ENCODE assay signal across 17 cellular contexts in the genomic region with DNA sequence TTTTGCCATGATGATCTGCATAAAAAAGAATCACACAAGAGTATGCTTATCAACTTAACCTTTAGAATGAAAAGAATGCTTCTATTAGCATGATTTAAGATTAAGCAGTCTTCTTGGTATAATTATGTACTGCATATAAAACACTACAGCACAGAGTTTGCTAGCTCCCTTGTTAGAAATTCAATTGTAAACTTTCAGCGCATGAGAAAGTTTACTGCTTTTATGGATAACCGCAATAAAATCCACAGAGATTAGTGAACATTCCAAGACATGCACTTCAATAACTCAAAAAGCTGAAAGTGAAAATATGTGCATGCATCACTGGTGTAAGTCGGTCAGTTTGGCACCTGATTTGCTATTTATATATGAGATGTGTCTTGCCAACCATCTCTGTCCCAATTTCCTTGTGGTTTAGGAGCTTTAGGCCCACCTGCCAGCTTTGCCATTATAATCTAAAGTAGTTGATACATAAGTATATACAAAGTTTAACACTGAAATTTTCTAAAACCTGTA. TPM values are rescaled to one million over a fixed set of nuclear protein-coding genes. Genes with fewer than 3 reads are reported as not detected.
DNase-seq lines count a peak whose midpoint lies in the region; ATAC-seq and TF ChIP-seq lines count a peak whose summit lies in the region.
"Had no signal": no experiment of that assay in that cellular context is flagged by ENCODE, and none has a peak within 500 bp of the region (broad histone marks: within the 10 kb centered on the region; RNA-seq: fewer than 3 reads in every experiment).

No MANE protein-coding gene starts in this region.

- POLR2A ChIA-PET in PC-3 (lab: Charles Lee; ENCODE audit: unreplicated experiment), result interaction anchor here (0.6 kb wide), 1 partner anchor 32 kb away, joined by 3 read pairs; a partner anchor contains a TSS

- DNase-seq in activated naive CD4-positive, alpha-beta T cell treated with anti-CD3 and anti-CD28 coated beads, Interleukin-2, amount 10 ng/mL, durations not matched to agents 7 days and 5 days, result no peak
- DNase-seq in PC-3 (no peak), fibroblast of peridontal ligament (ENCODE audit: extremely low read depth) (peak; percentile 66), erythroblast (lab: John Stamatoyannopoulos, UW) (no peak), vagina (ENCODE audit: extremely low spot score in 2 of 2) (no peak), NAMALWA (ENCODE audit: low spot score) (no peak)
- DNase-seq in stimulated activated naive B cell treated with anti-CD40 and anti-IgM and Interleukin-4, amounts not matched to agents 10 μg/mL and 1 μg/mL and 100 μg/mL, for 72 hours, result no peak
- DNase-seq: AML-193, DMS53, NCI-H1105, NCI-H187 treated with DMSO at 0.1 percent for 48 hours, NCI-H2171, NCI-H446 treated with DMSO at 0.1 percent for 48 hours, NCI-H748 treated with DMSO at 0.1 percent for 48 hours, PC-9 had no signal

- H3K27me3 ChIP-seq in PC-3 (ENCODE audit: low read length) (no peaks in the 10 kb centered on the region), vagina (no peaks in the 10 kb centered on the region)

- CTCF ChIA-PET in activated naive CD4-positive, alpha-beta T cell treated with anti-CD3 and anti-CD28 coated beads, Interleukin-2, amount 10 ng/mL, durations not matched to agents 7 days and 5 days (lab: Charles Lee), result interaction anchor here (1.5 kb wide), 1 partner anchor 9 kb away, joined by 4 read pairs; no protein-coding TSS in a partner anchor
- CTCF ChIA-PET in PC-3 (lab: Charles Lee), result no interaction called here

- no peaks in the 10 kb centered on the region for H3K4me1 Mint-ChIP-seq in activated naive CD4-positive, alpha-beta T cell treated with anti-CD3 and anti-CD28 coated beads, Interleukin-2, amount 50 U/mL, for 24 hours
- no peaks in the 10 kb centered on the region for H3K4me1 Mint-ChIP-seq in activated naive CD4-positive, alpha-beta T cell treated with anti-CD3 and anti-CD28 coated beads, Interleukin-2, amount 10 ng/mL, durations not matched to agents 7 days and 5 days
- H3K4me1 Mint-ChIP-seq in stimulated activated naive B cell treated with anti-CD40 and anti-IgM and Interleukin-4, amounts not matched to agents 10 μg/mL and 1 μg/mL and 100 μg/mL, for 72 hours, result peaks cover 0 to 7% of the 10 kb centered on the region in 2 donors

- no peak overlapping the region for H3K4me2 ChIP-seq in PC-3 (ENCODE audit: low read length)
- H3K4me2 ChIP-seq: KMS-11, PC-9 had no signal

- TF ChIP-seq CTCF in PC-3 (conservative IDR thresholded peaks at IDR 0.05; ENCODE audit: low read depth, low read length) (no peak), vagina (IDR thresholded peaks at IDR 0.05) (no peak)

- H3K9me2 ChIP-seq in PC-3 (replicated peaks; ENCODE audit: low read length), result no peaks in the 10 kb centered on the region

- peak; percentile 15; the same call in 1 of the 2 replicates for ATAC-seq in PC-3
- ATAC-seq in stimulated activated naive B cell treated with anti-CD40 and anti-IgM and Interleukin-4, amounts not matched to agents 10 μg/mL and 1 μg/mL and 100 μg/mL, for 72 hours (replicated peaks), result no peak

- H3K36me3 ChIP-seq in PC-3 (ENCODE audit: low read depth, low read length) (peaks cover 79% of the 10 kb centered on the region), vagina (peaks cover 0 to 77% of the 10 kb centered on the region in 2 donors)

- H3K4me3 ChIP-seq in PC-3 (ENCODE audit: low read length) (no peak overlapping the region), vagina (no peak overlapping the region)
- H3K4me3 ChIP-seq: PC-9 had no signal

- H3F3A ChIP-seq in PC-3 (ENCODE audit: low read length, unreplicated experiment), result peaks cover 5% of the 10 kb centered on the region

- intact Hi-C loops in PC-3 (cut with micrococcal nuclease) (no loop called here), vagina (cut with DNase I) (no loop called here)

- peaks cover 13% of the 10 kb centered on the region for H3K36me3 Mint-ChIP-seq in activated naive CD4-positive, alpha-beta T cell treated with anti-CD3 and anti-CD28 coated beads, Interleukin-2, amount 50 U/mL, for 24 hours
- H3K36me3 Mint-ChIP-seq in activated naive CD4-positive, alpha-beta T cell treated with anti-CD3 and anti-CD28 coated beads, Interleukin-2, amount 10 ng/mL, durations not matched to agents 7 days and 5 days, result peaks cover 41% of the 10 kb centered on the region
- peaks cover 15 to 20% of the 10 kb centered on the region in 2 donors for H3K36me3 Mint-ChIP-seq in stimulated activated naive B cell treated with anti-CD40 and anti-IgM and Interleukin-4, amounts not matched to agents 10 μg/mL and 1 μg/mL and 100 μg/mL, for 72 hours

- peak overlapping the region; percentile 27 for H3K27ac Mint-ChIP-seq in activated naive CD4-positive, alpha-beta T cell treated with anti-CD3 and anti-CD28 coated beads, Interleukin-2, amount 50 U/mL, for 24 hours
- no peak overlapping the region for H3K27ac Mint-ChIP-seq in activated naive CD4-positive, alpha-beta T cell treated with anti-CD3 and anti-CD28 coated beads, Interleukin-2, amount 10 ng/mL, durations not matched to agents 7 days and 5 days
- peak overlapping the region; percentile 9 for H3K27ac Mint-ChIP-seq in stimulated activated naive B cell treated with anti-CD40 and anti-IgM and Interleukin-4, amounts not matched to agents 10 μg/mL and 1 μg/mL and 100 μg/mL, for 72 hours

- BruUV-seq in PC-3 (replicated peaks; lab: Mats Ljungman, UMichigan), result no TSS peak

- H3K9me3 ChIP-seq in PC-3 (ENCODE audit: low read length), result no peaks in the 10 kb centered on the region
- H3K9me3 ChIP-seq in vagina, result no peaks in the 10 kb centered on the region

- H4K20me1 ChIP-seq in PC-3 (ENCODE audit: low read length), result no peaks in the 10 kb centered on the region; the same call in 1 of the 2 replicates

- no peak overlapping the region for H2AFZ ChIP-seq in PC-3 (ENCODE audit: low read length)
- H2AFZ ChIP-seq: PC-9 had no signal

- no peaks in the 10 kb centered on the region for H3K27me3 Mint-ChIP-seq in activated naive CD4-positive, alpha-beta T cell treated with anti-CD3 and anti-CD28 coated beads, Interleukin-2, amount 50 U/mL, for 24 hours
- H3K27me3 Mint-ChIP-seq in activated naive CD4-positive, alpha-beta T cell treated with anti-CD3 and anti-CD28 coated beads, Interleukin-2, amount 10 ng/mL, durations not matched to agents 7 days and 5 days, result no peaks in the 10 kb centered on the region
- no peaks in the 10 kb centered on the region for H3K27me3 Mint-ChIP-seq in stimulated activated naive B cell treated with anti-CD40 and anti-IgM and Interleukin-4, amounts not matched to agents 10 μg/mL and 1 μg/mL and 100 μg/mL, for 72 hours

- no peak overlapping the region for H3K9ac ChIP-seq in PC-3 (ENCODE audit: low read length)
- H3K9ac ChIP-seq: KMS-11 had no signal

- no peaks in the 10 kb centered on the region for H3K9me3 Mint-ChIP-seq in activated naive CD4-positive, alpha-beta T cell treated with anti-CD3 and anti-CD28 coated beads, Interleukin-2, amount 50 U/mL, for 24 hours
- H3K9me3 Mint-ChIP-seq in activated naive CD4-positive, alpha-beta T cell treated with anti-CD3 and anti-CD28 coated beads, Interleukin-2, amount 10 ng/mL, durations not matched to agents 7 days and 5 days, result no peaks in the 10 kb centered on the region
- H3K9me3 Mint-ChIP-seq in stimulated activated naive B cell treated with anti-CD40 and anti-IgM and Interleukin-4, amounts not matched to agents 10 μg/mL and 1 μg/mL and 100 μg/mL, for 72 hours, result no peaks in the 10 kb centered on the region

- H3K4me1 ChIP-seq in PC-3 (ENCODE audit: insufficient read depth, low read length) (no peaks in the 10 kb centered on the region; the same call in 1 of the 2 replicates), vagina (no peaks in the 10 kb centered on the region)

- H3K4me3 Mint-ChIP-seq in activated naive CD4-positive, alpha-beta T cell treated with anti-CD3 and anti-CD28 coated beads, Interleukin-2, amount 50 U/mL, for 24 hours, result no peak overlapping the region
- no peak overlapping the region for H3K4me3 Mint-ChIP-seq in activated naive CD4-positive, alpha-beta T cell treated with anti-CD3 and anti-CD28 coated beads, Interleukin-2, amount 10 ng/mL, durations not matched to agents 7 days and 5 days
- no peak overlapping the region for H3K4me3 Mint-ChIP-seq in stimulated activated naive B cell treated with anti-CD40 and anti-IgM and Interleukin-4, amounts not matched to agents 10 μg/mL and 1 μg/mL and 100 μg/mL, for 72 hours

- H3K27ac ChIP-seq in PC-3 (ENCODE audit: low read length) (no peak overlapping the region), vagina (no peak overlapping the region)
- H3K27ac ChIP-seq: KMS-11, PC-9 had no signal

- TF ChIP-seq POLR2A in erythroblast (IDR thresholded peaks at IDR 0.05; ENCODE audit: low read length), result no peak
- TF ChIP-seq POLR2A in vagina (IDR thresholded peaks at IDR 0.05), result no peak

- no peaks in the 10 kb centered on the region for H3K79me2 ChIP-seq in PC-3 (ENCODE audit: low read length)

RNA-seq across cellular contexts. Expression of a gene that starts 16.9 kb away (rescaled TPM):
- total RNA-seq in PC-3 (2014; rRNA removed) (228 and 244 TPM in 2 replicates), vagina (81.3 TPM)

RNA-seq across cellular contexts. Expression of a gene that starts 32.1 kb away (rescaled TPM):
- total RNA-seq in PC-3 (2014; rRNA removed), result 21.2 and 24.1 TPM in 2 replicates
- total RNA-seq in vagina, result 22.8 TPM

RNA-seq across cellular contexts. Expression of a gene that starts 37.4 kb away (rescaled TPM):
- total RNA-seq in PC-3 (2014; rRNA removed) (10.3 and 20.2 TPM in 2 replicates), vagina (9.1 TPM)
